ENCODE assay signal across 1 cellular context in genomic region chr9:6681147-6681956, GRCh38.
TF ChIP-seq lines count a peak whose summit lies in the region.

No MANE protein-coding gene starts in this region.

TF ChIP-seq in WTC11, 78 proteins besides CTCF, POLR2A, EP300 and RAD21 (continued from another document and continues in another):
- TF ChIP-seq FOXP4 (CRISPR knock-in tag; IDR thresholded peaks at IDR 0.05) (peak; percentile 91), ZNF219 (CRISPR knock-in tag; IDR thresholded peaks at IDR 0.05; ENCODE audit: borderline replicate concordance) (no peak; the same call in 1 of the 2 replicates), PRDM15 (CRISPR knock-in tag; IDR thresholded peaks at IDR 0.05) (peak; percentile 70; the same call in 1 of the 2 replicates), GRHL2 (CRISPR knock-in tag; IDR thresholded peaks at IDR 0.05; ENCODE audit: insufficient replicate concordance, severe bottlenecking) (no peak), KAT7 (CRISPR knock-in tag; IDR thresholded peaks at IDR 0.05; ENCODE audit: borderline replicate concordance) (no peak), TP53 (CRISPR knock-in tag; IDR thresholded peaks at IDR 0.05) (peak; percentile 29), ZNF423 (CRISPR knock-in tag; IDR thresholded peaks at IDR 0.05) (no peak), RELA (CRISPR knock-in tag; IDR thresholded peaks at IDR 0.05; ENCODE audit: borderline replicate concordance) (0 out of 2 replicates have a peak, but pooled peaks have one; percentile 15), CDX4 (CRISPR knock-in tag; IDR thresholded peaks at IDR 0.05; ENCODE audit: borderline replicate concordance) (no peak), MAX (CRISPR knock-in tag; IDR thresholded peaks at IDR 0.05) (peak; percentile 98), NFYB (CRISPR knock-in tag; conservative IDR thresholded peaks at IDR 0.05; ENCODE audit: low read depth) (no peak; the same call in 1 of the 2 replicates), RORB (CRISPR knock-in tag; IDR thresholded peaks at IDR 0.05) (no peak), ZNF232 (CRISPR knock-in tag; IDR thresholded peaks at IDR 0.05) (peak; percentile 68; the same call in 1 of the 2 replicates), ESRRA (CRISPR knock-in tag; IDR thresholded peaks at IDR 0.05; ENCODE audit: borderline replicate concordance) (peak; percentile 69; the same call in 1 of the 2 replicates), ZNF263 (CRISPR knock-in tag; IDR thresholded peaks at IDR 0.05; ENCODE audit: low read depth) (peak; percentile 63; the same call in 1 of the 2 replicates), SMAD4 (CRISPR knock-in tag; IDR thresholded peaks at IDR 0.05) (peak; percentile 71; the same call in 1 of the 2 replicates), SP1 (CRISPR knock-in tag; conservative IDR thresholded peaks at IDR 0.05) (peak; percentile 14; the same call in 1 of the 2 replicates), IRF2 (CRISPR knock-in tag; IDR thresholded peaks at IDR 0.05; ENCODE audit: borderline replicate concordance, low read depth) (no peak), ZNF671 (CRISPR knock-in tag; IDR thresholded peaks at IDR 0.05) (no peak), HMGXB4 (CRISPR knock-in tag; IDR thresholded peaks at IDR 0.05) (peak; percentile 64; the same call in 1 of the 2 replicates)
- TF ChIP-seq, protein P1, sequence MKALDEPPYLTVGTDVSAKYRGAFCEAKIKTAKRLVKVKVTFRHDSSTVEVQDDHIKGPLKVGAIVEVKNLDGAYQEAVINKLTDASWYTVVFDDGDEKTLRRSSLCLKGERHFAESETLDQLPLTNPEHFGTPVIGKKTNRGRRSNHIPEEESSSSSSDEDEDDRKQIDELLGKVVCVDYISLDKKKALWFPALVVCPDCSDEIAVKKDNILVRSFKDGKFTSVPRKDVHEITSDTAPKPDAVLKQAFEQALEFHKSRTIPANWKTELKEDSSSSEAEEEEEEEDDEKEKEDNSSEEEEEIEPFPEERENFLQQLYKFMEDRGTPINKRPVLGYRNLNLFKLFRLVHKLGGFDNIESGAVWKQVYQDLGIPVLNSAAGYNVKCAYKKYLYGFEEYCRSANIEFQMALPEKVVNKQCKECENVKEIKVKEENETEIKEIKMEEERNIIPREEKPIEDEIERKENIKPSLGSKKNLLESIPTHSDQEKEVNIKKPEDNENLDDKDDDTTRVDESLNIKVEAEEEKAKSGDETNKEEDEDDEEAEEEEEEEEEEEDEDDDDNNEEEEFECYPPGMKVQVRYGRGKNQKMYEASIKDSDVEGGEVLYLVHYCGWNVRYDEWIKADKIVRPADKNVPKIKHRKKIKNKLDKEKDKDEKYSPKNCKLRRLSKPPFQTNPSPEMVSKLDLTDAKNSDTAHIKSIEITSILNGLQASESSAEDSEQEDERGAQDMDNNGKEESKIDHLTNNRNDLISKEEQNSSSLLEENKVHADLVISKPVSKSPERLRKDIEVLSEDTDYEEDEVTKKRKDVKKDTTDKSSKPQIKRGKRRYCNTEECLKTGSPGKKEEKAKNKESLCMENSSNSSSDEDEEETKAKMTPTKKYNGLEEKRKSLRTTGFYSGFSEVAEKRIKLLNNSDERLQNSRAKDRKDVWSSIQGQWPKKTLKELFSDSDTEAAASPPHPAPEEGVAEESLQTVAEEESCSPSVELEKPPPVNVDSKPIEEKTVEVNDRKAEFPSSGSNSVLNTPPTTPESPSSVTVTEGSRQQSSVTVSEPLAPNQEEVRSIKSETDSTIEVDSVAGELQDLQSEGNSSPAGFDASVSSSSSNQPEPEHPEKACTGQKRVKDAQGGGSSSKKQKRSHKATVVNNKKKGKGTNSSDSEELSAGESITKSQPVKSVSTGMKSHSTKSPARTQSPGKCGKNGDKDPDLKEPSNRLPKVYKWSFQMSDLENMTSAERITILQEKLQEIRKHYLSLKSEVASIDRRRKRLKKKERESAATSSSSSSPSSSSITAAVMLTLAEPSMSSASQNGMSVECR (CRISPR knock-in tag; IDR thresholded peaks at IDR 0.05; ENCODE audit: borderline replicate concordance), result peak; percentile 67
- TF ChIP-seq, protein P2, sequence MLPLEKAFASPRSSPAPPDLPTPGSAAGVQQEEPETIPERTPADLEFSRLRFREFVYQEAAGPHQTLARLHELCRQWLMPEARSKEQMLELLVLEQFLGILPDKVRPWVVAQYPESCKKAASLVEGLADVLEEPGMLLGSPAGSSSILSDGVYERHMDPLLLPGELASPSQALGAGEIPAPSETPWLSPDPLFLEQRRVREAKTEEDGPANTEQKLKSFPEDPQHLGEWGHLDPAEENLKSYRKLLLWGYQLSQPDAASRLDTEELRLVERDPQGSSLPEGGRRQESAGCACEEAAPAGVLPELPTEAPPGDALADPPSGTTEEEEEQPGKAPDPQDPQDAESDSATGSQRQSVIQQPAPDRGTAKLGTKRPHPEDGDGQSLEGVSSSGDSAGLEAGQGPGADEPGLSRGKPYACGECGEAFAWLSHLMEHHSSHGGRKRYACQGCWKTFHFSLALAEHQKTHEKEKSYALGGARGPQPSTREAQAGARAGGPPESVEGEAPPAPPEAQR (CRISPR knock-in tag; IDR thresholded peaks at IDR 0.05), result no peak
- TF ChIP-seq, protein P3, sequence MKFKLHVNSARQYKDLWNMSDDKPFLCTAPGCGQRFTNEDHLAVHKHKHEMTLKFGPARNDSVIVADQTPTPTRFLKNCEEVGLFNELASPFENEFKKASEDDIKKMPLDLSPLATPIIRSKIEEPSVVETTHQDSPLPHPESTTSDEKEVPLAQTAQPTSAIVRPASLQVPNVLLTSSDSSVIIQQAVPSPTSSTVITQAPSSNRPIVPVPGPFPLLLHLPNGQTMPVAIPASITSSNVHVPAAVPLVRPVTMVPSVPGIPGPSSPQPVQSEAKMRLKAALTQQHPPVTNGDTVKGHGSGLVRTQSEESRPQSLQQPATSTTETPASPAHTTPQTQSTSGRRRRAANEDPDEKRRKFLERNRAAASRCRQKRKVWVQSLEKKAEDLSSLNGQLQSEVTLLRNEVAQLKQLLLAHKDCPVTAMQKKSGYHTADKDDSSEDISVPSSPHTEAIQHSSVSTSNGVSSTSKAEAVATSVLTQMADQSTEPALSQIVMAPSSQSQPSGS (CRISPR knock-in tag; IDR thresholded peaks at IDR 0.05; ENCODE audit: borderline replicate concordance, low read depth), result no peak
- TF ChIP-seq, protein P4, sequence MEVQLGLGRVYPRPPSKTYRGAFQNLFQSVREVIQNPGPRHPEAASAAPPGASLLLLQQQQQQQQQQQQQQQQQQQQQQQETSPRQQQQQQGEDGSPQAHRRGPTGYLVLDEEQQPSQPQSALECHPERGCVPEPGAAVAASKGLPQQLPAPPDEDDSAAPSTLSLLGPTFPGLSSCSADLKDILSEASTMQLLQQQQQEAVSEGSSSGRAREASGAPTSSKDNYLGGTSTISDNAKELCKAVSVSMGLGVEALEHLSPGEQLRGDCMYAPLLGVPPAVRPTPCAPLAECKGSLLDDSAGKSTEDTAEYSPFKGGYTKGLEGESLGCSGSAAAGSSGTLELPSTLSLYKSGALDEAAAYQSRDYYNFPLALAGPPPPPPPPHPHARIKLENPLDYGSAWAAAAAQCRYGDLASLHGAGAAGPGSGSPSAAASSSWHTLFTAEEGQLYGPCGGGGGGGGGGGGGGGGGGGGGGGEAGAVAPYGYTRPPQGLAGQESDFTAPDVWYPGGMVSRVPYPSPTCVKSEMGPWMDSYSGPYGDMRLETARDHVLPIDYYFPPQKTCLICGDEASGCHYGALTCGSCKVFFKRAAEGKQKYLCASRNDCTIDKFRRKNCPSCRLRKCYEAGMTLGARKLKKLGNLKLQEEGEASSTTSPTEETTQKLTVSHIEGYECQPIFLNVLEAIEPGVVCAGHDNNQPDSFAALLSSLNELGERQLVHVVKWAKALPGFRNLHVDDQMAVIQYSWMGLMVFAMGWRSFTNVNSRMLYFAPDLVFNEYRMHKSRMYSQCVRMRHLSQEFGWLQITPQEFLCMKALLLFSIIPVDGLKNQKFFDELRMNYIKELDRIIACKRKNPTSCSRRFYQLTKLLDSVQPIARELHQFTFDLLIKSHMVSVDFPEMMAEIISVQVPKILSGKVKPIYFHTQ (CRISPR knock-in tag; IDR thresholded peaks at IDR 0.05), result 0 out of 2 replicates have a peak, but pooled peaks have one; percentile 66
- TF ChIP-seq, protein P5, sequence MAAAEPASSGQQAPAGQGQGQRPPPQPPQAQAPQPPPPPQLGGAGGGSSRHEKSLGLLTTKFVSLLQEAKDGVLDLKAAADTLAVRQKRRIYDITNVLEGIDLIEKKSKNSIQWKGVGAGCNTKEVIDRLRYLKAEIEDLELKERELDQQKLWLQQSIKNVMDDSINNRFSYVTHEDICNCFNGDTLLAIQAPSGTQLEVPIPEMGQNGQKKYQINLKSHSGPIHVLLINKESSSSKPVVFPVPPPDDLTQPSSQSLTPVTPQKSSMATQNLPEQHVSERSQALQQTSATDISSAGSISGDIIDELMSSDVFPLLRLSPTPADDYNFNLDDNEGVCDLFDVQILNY (CRISPR knock-in tag; IDR thresholded peaks at IDR 0.05), result peak; percentile 83
- TF ChIP-seq, protein P6, sequence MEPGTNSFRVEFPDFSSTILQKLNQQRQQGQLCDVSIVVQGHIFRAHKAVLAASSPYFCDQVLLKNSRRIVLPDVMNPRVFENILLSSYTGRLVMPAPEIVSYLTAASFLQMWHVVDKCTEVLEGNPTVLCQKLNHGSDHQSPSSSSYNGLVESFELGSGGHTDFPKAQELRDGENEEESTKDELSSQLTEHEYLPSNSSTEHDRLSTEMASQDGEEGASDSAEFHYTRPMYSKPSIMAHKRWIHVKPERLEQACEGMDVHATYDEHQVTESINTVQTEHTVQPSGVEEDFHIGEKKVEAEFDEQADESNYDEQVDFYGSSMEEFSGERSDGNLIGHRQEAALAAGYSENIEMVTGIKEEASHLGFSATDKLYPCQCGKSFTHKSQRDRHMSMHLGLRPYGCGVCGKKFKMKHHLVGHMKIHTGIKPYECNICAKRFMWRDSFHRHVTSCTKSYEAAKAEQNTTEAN (CRISPR knock-in tag; IDR thresholded peaks at IDR 0.05), result peak; percentile 12; the same call in 1 of the 2 replicates
- TF ChIP-seq, protein P7, sequence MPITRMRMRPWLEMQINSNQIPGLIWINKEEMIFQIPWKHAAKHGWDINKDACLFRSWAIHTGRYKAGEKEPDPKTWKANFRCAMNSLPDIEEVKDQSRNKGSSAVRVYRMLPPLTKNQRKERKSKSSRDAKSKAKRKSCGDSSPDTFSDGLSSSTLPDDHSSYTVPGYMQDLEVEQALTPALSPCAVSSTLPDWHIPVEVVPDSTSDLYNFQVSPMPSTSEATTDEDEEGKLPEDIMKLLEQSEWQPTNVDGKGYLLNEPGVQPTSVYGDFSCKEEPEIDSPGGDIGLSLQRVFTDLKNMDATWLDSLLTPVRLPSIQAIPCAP (CRISPR knock-in tag; IDR thresholded peaks at IDR 0.05), result peak; percentile 76; the same call in 1 of the 2 replicates
